ENCODE assay signal across 19 cellular contexts in genomic region chr9:109894444-109894843, GRCh38.
DNase-seq lines count a peak whose midpoint lies in the region; ATAC-seq and TF ChIP-seq lines count a peak whose summit lies in the region.
"Had no signal": no experiment of that assay in that cellular context is flagged by ENCODE, and none has a peak within 500 bp of the region (broad histone marks: within the 10 kb centered on the region; RNA-seq: fewer than 3 reads in every experiment).

No MANE protein-coding gene starts in this region.

- no peaks in the 10 kb centered on the region for H3K27me3 Mint-ChIP-seq in activated T-cell treated with anti-CD3 and anti-CD28 coated beads, Interleukin-2, amount 50 U/mL, for 4 hours (ENCODE audit: low read depth)
- H3K27me3 Mint-ChIP-seq in nephron progenitor cell (ENCODE audit: low read depth, poor library complexity): no peaks in the 10 kb centered on the region

- peaks cover 16% of the 10 kb centered on the region for H3K4me1 Mint-ChIP-seq in activated T-cell treated with anti-CD3 and anti-CD28 coated beads, Interleukin-2, amount 50 U/mL, for 4 hours (ENCODE audit: low read depth)
- peaks cover 15% of the 10 kb centered on the region for H3K4me1 Mint-ChIP-seq in nephron progenitor cell

- no peak for TF ChIP-seq CTCF in nephron progenitor cell (IDR thresholded peaks at IDR 0.05)

- no peak overlapping the region for H3K27ac ChIP-seq in BLaER1 treated with 17β-estradiol and CSF1 and Interleukin-3, amounts not matched to agents 10 nM and 100 nM
- H3K27ac ChIP-seq: uterus had no signal

- H3K4me3 ChIP-seq in BLaER1 treated with 17β-estradiol and CSF1 and Interleukin-3, amounts not matched to agents 10 nM and 100 nM: no peak overlapping the region
- H3K4me3 ChIP-seq: uterus had no signal

- no peak for ATAC-seq in activated T-cell treated with anti-CD3 and anti-CD28 coated beads, Interleukin-2, amount 50 U/mL, for 4 hours
- ATAC-seq in HG02981 (IDR thresholded peaks at IDR 0.05; ENCODE audit: unreplicated experiment) (no peak), GM18909 (IDR thresholded peaks at IDR 0.05; ENCODE audit: poor library complexity, unreplicated experiment) (no peak)
- ATAC-seq: Panc1, T-helper 17 cell had no signal

- H3K36me3 ChIP-seq in BLaER1 treated with 17β-estradiol and CSF1 and Interleukin-3, amounts not matched to agents 10 nM and 100 nM: no peaks in the 10 kb centered on the region
- H3K36me3 ChIP-seq: uterus had no signal

- peak overlapping the region; percentile 39 for H3K27ac Mint-ChIP-seq in nephron progenitor cell
- H3K27ac Mint-ChIP-seq: activated CD8-positive, alpha-beta T cell treated with anti-CD3 and anti-CD28 coated beads, Interleukin-2, amount 10 ng/mL, durations not matched to agents 7 days and 5 days; CD14-positive monocyte; T-helper 17 cell had no signal

- no peaks in the 10 kb centered on the region for H3K9me3 Mint-ChIP-seq in activated T-cell treated with anti-CD3 and anti-CD28 coated beads, Interleukin-2, amount 50 U/mL, for 4 hours
- H3K9me3 Mint-ChIP-seq in nephron progenitor cell: no peaks in the 10 kb centered on the region

- no peak overlapping the region for H3K4me3 Mint-ChIP-seq in activated T-cell treated with anti-CD3 and anti-CD28 coated beads, Interleukin-2, amount 50 U/mL, for 4 hours
- H3K4me3 Mint-ChIP-seq in nephron progenitor cell: no peak overlapping the region
- H3K4me3 Mint-ChIP-seq: activated CD8-positive, alpha-beta T cell treated with anti-CD3 and anti-CD28 coated beads, Interleukin-2, amount 10 ng/mL, durations not matched to agents 7 days and 5 days; CD14-positive monocyte; T-helper 17 cell had no signal

- H3K27me3 ChIP-seq in BLaER1 treated with 17β-estradiol and CSF1 and Interleukin-3, amounts not matched to agents 10 nM and 100 nM: no peaks in the 10 kb centered on the region
- H3K27me3 ChIP-seq: uterus had no signal

- H3K4me1 ChIP-seq in BLaER1 treated with 17β-estradiol and CSF1 and Interleukin-3, amounts not matched to agents 10 nM and 100 nM: peaks cover 15 to 23% (median 22%) of the 10 kb centered on the region in 10 experiments; a peak in 19 of 20 replicates
- H3K4me1 ChIP-seq: uterus had no signal

- H3K36me3 Mint-ChIP-seq in activated T-cell treated with anti-CD3 and anti-CD28 coated beads, Interleukin-2, amount 50 U/mL, for 4 hours (ENCODE audit: insufficient read depth): no peaks in the 10 kb centered on the region
- no peaks in the 10 kb centered on the region for H3K36me3 Mint-ChIP-seq in nephron progenitor cell (ENCODE audit: low read depth)
- H3K36me3 Mint-ChIP-seq: CD14-positive monocyte had no signal

- H3K9ac ChIP-seq in BLaER1 treated with 17β-estradiol and CSF1 and Interleukin-3, amounts not matched to agents 10 nM and 100 nM: no peak overlapping the region

- peak; percentile 23 for DNase-seq in activated T-cell treated with anti-CD3 and anti-CD28 coated beads for 48 hours (ENCODE audit: low read depth)
- DNase-seq in activated T-cell treated with anti-CD3 and anti-CD28 coated beads, Interleukin-2, amount 50 U/mL, for 4 hours: no peak
- peak; percentile 8 for DNase-seq in MV-4-11 (lab: John Stamatoyannopoulos, UW)
- no peak for DNase-seq in nephron progenitor cell
- no peak for DNase-seq in medulla oblongata (ENCODE audit: extremely low spot score)
- DNase-seq: ACHN; activated CD8-positive, alpha-beta T cell treated with anti-CD3 and anti-CD28 coated beads, Interleukin-2, amount 10 ng/mL, durations not matched to agents 7 days and 5 days; cortex of kidney; NCI-H1436; NCI-H510A treated with DMSO at 0.1 percent for 48 hours; NK-92 treated with Interleukin-12 subunit alpha and Interleukin-12 subunit beta, amount 100 ng/mL, for 24 hours; retina; T-helper 17 cell; uterus had no signal

- no peaks in the 10 kb centered on the region for H3K9me3 ChIP-seq in BLaER1 treated with 17β-estradiol and CSF1 and Interleukin-3, amounts not matched to agents 10 nM and 100 nM (replicated peaks in 1 of 11)
- H3K9me3 ChIP-seq: uterus had no signal

- peak overlapping the region in 8 of 11 experiments; percentile 29 to 55 (median 42); a peak in 16 of 22 replicates for H3K4me2 ChIP-seq in BLaER1 treated with 17β-estradiol and CSF1 and Interleukin-3, amounts not matched to agents 10 nM and 100 nM

- no peaks in the 10 kb centered on the region for H4K20me1 ChIP-seq in BLaER1 treated with 17β-estradiol and CSF1 and Interleukin-3, amounts not matched to agents 10 nM and 100 nM

Comparison
In these comparisons a context has a peak if more than half of its experiments do, and no peak if none do; other contexts are left out.
1. DNase-seq: peak in activated T-cell treated with anti-CD3 and anti-CD28 coated beads for 48 hours (single experiment) and MV-4-11 (single experiment); none in activated T-cell treated with anti-CD3 and anti-CD28 coated beads, Interleukin-2, amount 50 U/mL, for 4 hours (single experiment), nephron progenitor cell (single experiment) and medulla oblongata (single experiment).